1 cellular context compared by ENCODE assay signal in the genomic region with DNA sequence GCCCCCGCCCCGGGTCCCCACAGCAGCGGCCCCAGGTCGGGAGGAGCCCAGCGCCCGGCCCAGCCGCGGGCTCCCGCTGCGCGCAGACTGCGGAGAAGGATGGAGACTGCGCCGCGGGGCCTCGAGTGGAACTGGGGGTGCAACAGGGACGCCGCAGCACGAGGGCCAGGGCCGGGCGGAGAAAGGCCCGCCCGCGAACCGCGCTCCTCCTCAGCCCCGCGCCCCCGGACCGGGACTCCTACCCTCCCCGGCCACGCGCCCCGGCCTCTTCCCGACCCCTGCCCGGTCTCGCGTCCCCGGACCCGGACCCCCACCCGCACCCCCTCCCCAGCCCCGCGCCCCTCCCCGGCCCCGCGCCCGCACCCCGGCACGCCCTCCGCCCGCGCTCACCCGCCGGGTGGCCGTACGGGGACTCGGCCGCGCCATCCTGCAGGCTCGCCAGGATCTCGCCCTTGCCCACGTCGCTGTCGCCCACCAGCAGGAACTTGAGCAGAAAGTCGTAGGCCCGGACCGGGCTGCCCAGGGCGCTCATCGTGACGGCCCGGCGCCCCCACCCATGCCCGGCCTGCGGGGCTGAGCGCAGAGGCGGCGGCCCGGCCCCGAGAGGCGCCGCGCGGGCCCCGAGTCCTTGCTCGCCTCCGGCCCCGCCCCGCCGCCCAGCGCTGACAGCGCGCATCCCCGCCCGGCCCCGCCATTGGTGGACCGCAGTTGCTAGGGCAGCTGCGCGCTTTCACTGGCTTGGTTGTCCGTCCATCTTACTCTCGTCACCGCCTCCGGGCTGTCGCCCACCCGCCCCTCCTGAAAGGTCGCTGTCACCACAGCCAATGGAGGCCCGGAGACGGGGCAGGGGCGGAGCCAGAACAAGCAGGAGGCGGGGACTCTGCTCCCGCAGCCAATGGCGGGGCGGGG.
TF ChIP-seq lines count a peak whose summit lies in the region.

Gene RAB40B (minus strand): TSS at position 634 of the 909 bp plus-strand sequence. CDS start 102 bp downstream, at position 532.

TF ChIP-seq in HepG2, 621 proteins besides CTCF, POLR2A, EP300 and RAD21 (continued from another document and continues in another):
- TF ChIP-seq ZBTB4 (CRISPR knock-in tag; IDR thresholded peaks at IDR 0.05; ENCODE audit: borderline replicate concordance) = no peak
- TF ChIP-seq ZBTB37 (CRISPR knock-in tag; IDR thresholded peaks at IDR 0.05) = no peak
- TF ChIP-seq, protein P1, sequence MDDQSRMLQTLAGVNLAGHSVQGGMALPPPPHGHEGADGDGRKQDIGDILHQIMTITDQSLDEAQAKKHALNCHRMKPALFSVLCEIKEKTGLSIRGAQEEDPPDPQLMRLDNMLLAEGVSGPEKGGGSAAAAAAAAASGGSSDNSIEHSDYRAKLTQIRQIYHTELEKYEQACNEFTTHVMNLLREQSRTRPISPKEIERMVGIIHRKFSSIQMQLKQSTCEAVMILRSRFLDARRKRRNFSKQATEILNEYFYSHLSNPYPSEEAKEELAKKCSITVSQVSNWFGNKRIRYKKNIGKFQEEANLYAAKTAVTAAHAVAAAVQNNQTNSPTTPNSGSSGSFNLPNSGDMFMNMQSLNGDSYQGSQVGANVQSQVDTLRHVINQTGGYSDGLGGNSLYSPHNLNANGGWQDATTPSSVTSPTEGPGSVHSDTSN (CRISPR knock-in tag; IDR thresholded peaks at IDR 0.05; ENCODE audit: borderline replicate concordance) = peak; percentile 90; the same call in 1 of the 2 replicates
- TF ChIP-seq CHD2 (IDR thresholded peaks at IDR 0.05; ENCODE audit: low read depth, low read length) = no peak
- TF ChIP-seq, protein P2, sequence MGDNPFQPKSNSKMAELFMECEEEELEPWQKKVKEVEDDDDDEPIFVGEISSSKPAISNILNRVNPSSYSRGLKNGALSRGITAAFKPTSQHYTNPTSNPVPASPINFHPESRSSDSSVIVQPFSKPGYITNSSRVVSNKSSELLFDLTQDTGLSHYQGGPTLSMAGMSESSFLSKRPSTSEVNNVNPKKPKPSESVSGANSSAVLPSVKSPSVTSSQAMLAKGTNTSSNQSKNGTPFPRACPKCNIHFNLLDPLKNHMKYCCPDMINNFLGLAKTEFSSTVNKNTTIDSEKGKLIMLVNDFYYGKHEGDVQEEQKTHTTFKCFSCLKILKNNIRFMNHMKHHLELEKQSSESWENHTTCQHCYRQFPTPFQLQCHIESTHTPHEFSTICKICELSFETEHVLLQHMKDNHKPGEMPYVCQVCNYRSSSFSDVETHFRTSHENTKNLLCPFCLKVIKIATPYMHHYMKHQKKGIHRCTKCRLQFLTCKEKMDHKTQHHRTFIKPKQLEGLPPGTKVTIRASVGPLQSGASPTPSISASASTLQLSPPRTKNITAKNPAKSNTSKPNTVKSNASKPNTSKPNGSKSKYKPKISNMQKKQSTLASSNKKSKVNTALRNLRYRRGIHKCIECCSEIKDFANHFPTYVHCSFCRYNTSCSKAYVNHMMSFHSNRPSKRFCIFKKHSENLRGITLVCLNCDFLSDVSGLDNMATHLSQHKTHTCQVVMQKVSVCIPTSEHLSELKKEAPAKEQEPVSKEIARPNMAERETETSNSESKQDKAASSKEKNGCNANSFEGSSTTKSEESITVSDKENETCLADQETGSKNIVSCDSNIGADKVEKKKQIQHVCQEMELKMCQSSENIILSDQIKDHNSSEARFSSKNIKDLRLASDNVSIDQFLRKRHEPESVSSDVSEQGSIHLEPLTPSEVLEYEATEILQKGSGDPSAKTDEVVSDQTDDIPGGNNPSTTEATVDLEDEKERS (CRISPR knock-in tag; IDR thresholded peaks at IDR 0.05) = no peak
- no peak for TF ChIP-seq ZNF44 (CRISPR knock-in tag; IDR thresholded peaks at IDR 0.05)
- TF ChIP-seq GABPA (IDR thresholded peaks at IDR 0.05; ENCODE audit: low read depth, low read length) = no peak
- no peak for TF ChIP-seq GABPA (CRISPR knock-in tag; IDR thresholded peaks at IDR 0.05; ENCODE audit: low read depth)
- TF ChIP-seq HNRNPK (IDR thresholded peaks at IDR 0.05; ENCODE audit: low read depth, low read length, poor library complexity, severe bottlenecking) = peak; percentile 25
- TF ChIP-seq, protein P3, sequence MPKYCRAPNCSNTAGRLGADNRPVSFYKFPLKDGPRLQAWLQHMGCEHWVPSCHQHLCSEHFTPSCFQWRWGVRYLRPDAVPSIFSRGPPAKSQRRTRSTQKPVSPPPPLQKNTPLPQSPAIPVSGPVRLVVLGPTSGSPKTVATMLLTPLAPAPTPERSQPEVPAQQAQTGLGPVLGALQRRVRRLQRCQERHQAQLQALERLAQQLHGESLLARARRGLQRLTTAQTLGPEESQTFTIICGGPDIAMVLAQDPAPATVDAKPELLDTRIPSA (CRISPR knock-in tag; IDR thresholded peaks at IDR 0.05; ENCODE audit: borderline replicate concordance) = no peak
- TF ChIP-seq KMT2A (CRISPR knock-in tag; IDR thresholded peaks at IDR 0.05) = no peak
- TF ChIP-seq, protein P4, sequence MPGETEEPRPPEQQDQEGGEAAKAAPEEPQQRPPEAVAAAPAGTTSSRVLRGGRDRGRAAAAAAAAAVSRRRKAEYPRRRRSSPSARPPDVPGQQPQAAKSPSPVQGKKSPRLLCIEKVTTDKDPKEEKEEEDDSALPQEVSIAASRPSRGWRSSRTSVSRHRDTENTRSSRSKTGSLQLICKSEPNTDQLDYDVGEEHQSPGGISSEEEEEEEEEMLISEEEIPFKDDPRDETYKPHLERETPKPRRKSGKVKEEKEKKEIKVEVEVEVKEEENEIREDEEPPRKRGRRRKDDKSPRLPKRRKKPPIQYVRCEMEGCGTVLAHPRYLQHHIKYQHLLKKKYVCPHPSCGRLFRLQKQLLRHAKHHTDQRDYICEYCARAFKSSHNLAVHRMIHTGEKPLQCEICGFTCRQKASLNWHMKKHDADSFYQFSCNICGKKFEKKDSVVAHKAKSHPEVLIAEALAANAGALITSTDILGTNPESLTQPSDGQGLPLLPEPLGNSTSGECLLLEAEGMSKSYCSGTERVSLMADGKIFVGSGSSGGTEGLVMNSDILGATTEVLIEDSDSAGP (CRISPR knock-in tag; IDR thresholded peaks at IDR 0.05; ENCODE audit: borderline replicate concordance) = no peak
- TF ChIP-seq ZKSCAN8 (CRISPR knock-in tag; IDR thresholded peaks at IDR 0.05; ENCODE audit: borderline replicate concordance) = no peak
- TF ChIP-seq PATZ1 (CRISPR knock-in tag; IDR thresholded peaks at IDR 0.05) = no peak
- no peak for TF ChIP-seq IRF1 (CRISPR knock-in tag; IDR thresholded peaks at IDR 0.05; ENCODE audit: low read depth)
- TF ChIP-seq ZNF101 (CRISPR knock-in tag; IDR thresholded peaks at IDR 0.05; ENCODE audit: borderline replicate concordance, low read depth) = no peak
- no peak for TF ChIP-seq MNT (IDR thresholded peaks at IDR 0.05)
- no peak for TF ChIP-seq ATF1 (CRISPR knock-in tag; IDR thresholded peaks at IDR 0.05)
- no peak for TF ChIP-seq ZNF710 (CRISPR knock-in tag; IDR thresholded peaks at IDR 0.05; ENCODE audit: borderline replicate concordance)
- no peak for TF ChIP-seq TBP (CRISPR knock-in tag; IDR thresholded peaks at IDR 0.05)
- no peak for TF ChIP-seq ZC3H13 (CRISPR knock-in tag; IDR thresholded peaks at IDR 0.05)
- no peak for TF ChIP-seq REL (CRISPR knock-in tag; conservative IDR thresholded peaks at IDR 0.05)
- no peak for TF ChIP-seq HDAC6 (IDR thresholded peaks at IDR 0.05; ENCODE audit: low read depth, low read length)
- TF ChIP-seq HHEX (CRISPR knock-in tag; IDR thresholded peaks at IDR 0.05) = no peak
- TF ChIP-seq RXRA (CRISPR knock-in tag; IDR thresholded peaks at IDR 0.05) = 0 out of 2 replicates have a peak, but pooled peaks have one; percentile 9
- no peak for TF ChIP-seq SMAD3 (CRISPR knock-in tag; IDR thresholded peaks at IDR 0.05)
- TF ChIP-seq, protein P5, sequence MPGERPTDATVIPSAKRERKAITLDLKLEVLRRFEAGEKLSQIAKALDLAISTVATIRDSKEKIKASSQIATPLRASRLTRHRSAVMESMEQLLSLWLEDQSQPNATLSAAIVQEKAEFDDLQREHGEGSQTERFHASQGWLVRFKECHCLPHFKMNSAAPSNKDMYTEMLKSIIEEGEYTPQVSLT (CRISPR knock-in tag; IDR thresholded peaks at IDR 0.05; ENCODE audit: borderline replicate concordance, low read depth) = no peak
- TF ChIP-seq ZNF576 (CRISPR knock-in tag; IDR thresholded peaks at IDR 0.05) = no peak
- TF ChIP-seq KDM5B (CRISPR knock-in tag; IDR thresholded peaks at IDR 0.05; ENCODE audit: borderline replicate concordance) = no peak; the same call in 1 of the 2 replicates
- TF ChIP-seq NFATC3 (CRISPR knock-in tag; IDR thresholded peaks at IDR 0.05) = no peak
- no peak for TF ChIP-seq AHR (CRISPR knock-in tag; IDR thresholded peaks at IDR 0.05)
- no peak for TF ChIP-seq KLF6 (CRISPR knock-in tag; IDR thresholded peaks at IDR 0.05)
- TF ChIP-seq NCOA2 (CRISPR knock-in tag; IDR thresholded peaks at IDR 0.05) = no peak
- no peak for TF ChIP-seq BHLHE40 (IDR thresholded peaks at IDR 0.05; ENCODE audit: low read length)
- no peak for TF ChIP-seq DNMT1 (CRISPR knock-in tag; IDR thresholded peaks at IDR 0.05)
- TF ChIP-seq ZNF589 (CRISPR knock-in tag; conservative IDR thresholded peaks at IDR 0.05) = no peak
- peak; percentile 61 for TF ChIP-seq RFX3 (CRISPR knock-in tag; IDR thresholded peaks at IDR 0.05)
